ENCODE assay signal across 8 cellular contexts in the genomic region with DNA sequence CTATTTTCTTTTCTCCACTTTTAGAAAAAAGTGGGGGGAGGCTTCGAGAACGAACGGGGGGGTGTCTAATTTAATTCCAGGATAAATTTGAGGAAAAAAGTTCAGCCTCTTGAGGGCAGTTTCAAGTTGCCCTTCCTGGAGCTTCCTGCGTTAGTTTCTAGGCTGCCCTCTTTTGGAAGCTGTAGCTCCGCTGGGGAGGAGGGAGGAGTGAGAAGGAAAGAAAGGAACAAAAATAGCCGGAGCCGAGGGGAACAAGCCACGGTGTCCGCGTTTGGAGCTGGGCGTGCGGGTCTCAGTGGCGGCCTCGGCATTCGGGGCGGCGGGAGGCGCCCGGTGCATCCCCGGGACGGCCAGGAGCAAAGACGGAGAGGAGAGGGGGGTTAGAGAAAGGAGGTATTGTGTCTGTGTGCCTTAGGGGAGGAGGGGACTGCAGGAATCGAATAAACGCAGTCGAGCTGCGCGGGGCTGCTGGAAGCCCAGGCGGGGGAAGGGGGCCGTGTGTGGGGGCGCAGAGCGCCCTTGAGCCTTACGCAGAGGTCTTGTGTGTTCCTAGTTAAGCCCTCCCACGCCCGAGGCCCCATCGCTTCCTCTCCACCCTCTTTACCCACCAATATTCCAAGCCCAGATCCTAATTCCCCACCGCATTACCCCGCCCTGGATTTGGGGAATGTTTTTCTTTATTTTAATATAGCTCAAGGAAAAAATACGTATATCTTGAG. TPM values are rescaled to one million over a fixed set of nuclear protein-coding genes. Genes with fewer than 3 reads are reported as not detected.
DNase-seq lines count a peak whose midpoint lies in the region; ATAC-seq and TF ChIP-seq lines count a peak whose summit lies in the region.

No MANE protein-coding gene starts in this region.

- intact Hi-C loops in activated T-helper 2 cell treated with anti-CD3 and anti-CD28 coated beads, Interferon-gamma antibody, Interleukin-2, Interleukin-4, amounts not matched to agents 10 μg/mL and 5 μg/mL and 100 μg/mL, durations not matched to agents 14 hours and 24 hours and 36 hours (cut with micrococcal nuclease) = loop anchor here (2.0 kb wide), 1 partner anchor 29 kb away; no protein-coding TSS in a partner anchor
- intact Hi-C loops in Right ventricle myocardium superior (cut with DNase I) = no loop called here

- H3K4me1 Mint-ChIP-seq in activated T-helper 2 cell treated with anti-CD3 and anti-CD28 coated beads, Interferon-gamma antibody, Interleukin-2, Interleukin-4, amounts not matched to agents 10 μg/mL and 5 μg/mL and 100 μg/mL, durations not matched to agents 14 hours and 24 hours and 36 hours (ENCODE audit: low read depth) = peaks cover 14% of the 10 kb centered on the region

- H3K27ac Mint-ChIP-seq in activated T-helper 2 cell treated with anti-CD3 and anti-CD28 coated beads, Interferon-gamma antibody, Interleukin-2, Interleukin-4, amounts not matched to agents 10 μg/mL and 5 μg/mL and 100 μg/mL, durations not matched to agents 14 hours and 24 hours and 36 hours = peak overlapping the region; percentile 46

- H3K4me3 Mint-ChIP-seq in activated T-helper 2 cell treated with anti-CD3 and anti-CD28 coated beads, Interferon-gamma antibody, Interleukin-2, Interleukin-4, amounts not matched to agents 10 μg/mL and 5 μg/mL and 100 μg/mL, durations not matched to agents 14 hours and 24 hours and 36 hours (ENCODE audit: low read depth) = no peak overlapping the region

- peaks cover 52% of the 10 kb centered on the region for H3K27me3 Mint-ChIP-seq in activated T-helper 2 cell treated with anti-CD3 and anti-CD28 coated beads, Interferon-gamma antibody, Interleukin-2, Interleukin-4, amounts not matched to agents 10 μg/mL and 5 μg/mL and 100 μg/mL, durations not matched to agents 14 hours and 24 hours and 36 hours (ENCODE audit: low read depth)

- CTCF ChIA-PET in AG04449 (lab: Yijun Ruan, JAX) = interaction anchor here (0.7 to 4.9 kb wide), 4 partner anchors 9 to 59 kb away, joined by 3 to 19 read pairs (median 4); no protein-coding TSS in a partner anchor

- H3K9me3 Mint-ChIP-seq in activated T-helper 2 cell treated with anti-CD3 and anti-CD28 coated beads, Interferon-gamma antibody, Interleukin-2, Interleukin-4, amounts not matched to agents 10 μg/mL and 5 μg/mL and 100 μg/mL, durations not matched to agents 14 hours and 24 hours and 36 hours = no peaks in the 10 kb centered on the region

- no peaks in the 10 kb centered on the region for H3K36me3 Mint-ChIP-seq in activated T-helper 2 cell treated with anti-CD3 and anti-CD28 coated beads, Interferon-gamma antibody, Interleukin-2, Interleukin-4, amounts not matched to agents 10 μg/mL and 5 μg/mL and 100 μg/mL, durations not matched to agents 14 hours and 24 hours and 36 hours (ENCODE audit: low read depth)

- DNase-seq in AG04449 (ENCODE audit: low read depth, low spot score) = no peak
- peak; percentile 97 for DNase-seq in H4 (ENCODE audit: low spot score)
- peak; percentile 93 for DNase-seq in NCI-H226
- no peak for DNase-seq in activated T-helper 2 cell treated with anti-CD3 and anti-CD28 coated beads, Interferon-gamma antibody, Interleukin-2, Interleukin-4, amounts not matched to agents 10 μg/mL and 5 μg/mL and 100 μg/mL, durations not matched to agents 14 hours and 24 hours and 36 hours (ENCODE audit: low spot score)
- peak; percentile 81 for DNase-seq in Right ventricle myocardium superior
- peak; percentile 71 for DNase-seq in occipital lobe (lab: John Stamatoyannopoulos, UW)
- no peak for DNase-seq in GM10266 (ENCODE audit: extremely low spot score)

- TF ChIP-seq CTCF in AG04449 (IDR thresholded peaks at IDR 0.05; ENCODE audit: insufficient read depth, low read length, missing control alignments) = no peak
- no peak for TF ChIP-seq CTCF in GM10266 (IDR thresholded peaks at IDR 0.05; ENCODE audit: control insufficient read depth, insufficient read depth, low read depth, missing control alignments)

- peak; percentile 33 for ATAC-seq in Right ventricle myocardium superior (ENCODE audit: poor library complexity)
- no peak for ATAC-seq in GM21447 (IDR thresholded peaks at IDR 0.05; ENCODE audit: unreplicated experiment)

- POLR2A ChIA-PET in AG04449 (lab: Yijun Ruan, JAX) = interaction anchor here (0.9 to 1.5 kb wide), 4 partner anchors 9 to 268 kb away, joined by 3 to 7 read pairs (median 4); no protein-coding TSS in a partner anchor

- H3K4me3 ChIP-seq in AG04449 (ENCODE audit: low read depth, low read length) = peak overlapping the region; percentile 86

RNA-seq across cellular contexts. Expression of gene TNRC18, which starts 2.0 kb away (rescaled TPM):
- 16.3 and 33.1 TPM in 2 replicates for total RNA-seq in H4 (2014; rRNA removed; shearing (Covaris generic))
- total RNA-seq in activated T-helper 2 cell treated with anti-CD3 and anti-CD28 coated beads, Interferon-gamma antibody, Interleukin-2, Interleukin-4, amounts not matched to agents 10 μg/mL and 5 μg/mL and 100 μg/mL, durations not matched to agents 14 hours and 24 hours and 36 hours = 47.3 and 52.7 TPM in 2 replicates
- total RNA-seq in Right ventricle myocardium superior = 29.5 TPM
- total RNA-seq in occipital lobe = 50.1 TPM

Comparison
In these comparisons a context has a peak if more than half of its experiments do, and no peak if none do; other contexts are left out.
1. DNase-seq: peak in H4 (single experiment), NCI-H226 (single experiment), Right ventricle myocardium superior (single experiment) and occipital lobe (single experiment); none in AG04449 (single experiment), activated T-helper 2 cell treated with anti-CD3 and anti-CD28 coated beads, Interferon-gamma antibody, Interleukin-2, Interleukin-4, amounts not matched to agents 10 μg/mL and 5 μg/mL and 100 μg/mL, durations not matched to agents 14 hours and 24 hours and 36 hours (single experiment) and GM10266 (single experiment).